ENCODE assay signal across 23 cellular contexts in genomic region chr19:33788676-33789075, GRCh38. TPM values are rescaled to one million over a fixed set of nuclear protein-coding genes. Genes with fewer than 3 reads are reported as not detected.
"Had no signal": no experiment of that assay in that cellular context is flagged by ENCODE, and none has a peak within 500 bp of the region (broad histone marks: within the 10 kb centered on the region; RNA-seq: fewer than 3 reads in every experiment).

No MANE protein-coding gene starts in this region.

- H3K27ac ChIP-seq: left lung, lower lobe of right lung, pancreas, prostate gland, sigmoid colon, spleen, suprapubic skin, tibial nerve had no signal

- H3K36me3 ChIP-seq: left lung, lower lobe of right lung, pancreas, prostate gland, sigmoid colon, spleen, suprapubic skin, tibial nerve had no signal

- H3K27me3 ChIP-seq: pancreas had no signal

- H3K9me3 ChIP-seq: left lung, lower lobe of right lung, pancreas, prostate gland, sigmoid colon, spleen, suprapubic skin, tibial nerve had no signal

- H3K4me1 ChIP-seq: left lung, lower lobe of right lung, pancreas, prostate gland, sigmoid colon, suprapubic skin, tibial nerve had no signal

- H3K4me3 ChIP-seq: left lung, lower lobe of right lung, pancreas, prostate gland, sigmoid colon, spleen, suprapubic skin, tibial nerve had no signal

- FAIRE-seq: islet of Langerhans, kidney, pancreas, small intestine had no signal

- DNase-seq: hippocampal formation; immature natural killer cell; kidney; left colon; left lung; lower lobe of right lung; mammary epithelial cell; mesenchymal stem cell; naive thymus-derived CD8-positive, alpha-beta T cell; nucleus accumbens; pancreas; posterior cingulate gyrus; retina; right cardiac atrium; sigmoid colon; small intestine; spleen; stimulated activated CD4-positive, alpha-beta T cell treated with anti-CD3 and anti-CD28 coated beads, Interleukin-4, amount 100 ng/mL, for 24 hours; stimulated activated naive CD4-positive, alpha-beta T cell had no signal

RNA-seq across cellular contexts. Expression of gene KCTD15, which starts 8.0 kb away (rescaled TPM):
- polyA plus RNA-seq: immature natural killer cell; naive thymus-derived CD8-positive, alpha-beta T cell had no signal
